In genomic region chr5:148660346-148660660, GRCh38 we compare ENCODE assay signal across 1 cellular context.
TF ChIP-seq lines count a peak whose summit lies in the region.

No MANE protein-coding gene starts in this region.

TF ChIP-seq in K562, 482 proteins besides CTCF, POLR2A, EP300 and RAD21:
- TF ChIP-seq CGGBP1 (CRISPR knock-in tag; IDR thresholded peaks at IDR 0.05) (no peak), TCFL5 (CRISPR knock-in tag; conservative IDR thresholded peaks at IDR 0.05) (no peak), NUFIP1 (IDR thresholded peaks at IDR 0.05; ENCODE audit: partially characterized antibody) (no peak), CC2D1A (IDR thresholded peaks at IDR 0.05) (no peak), CEBPB (tag; IDR thresholded peaks at IDR 0.05) (no peak), MYBL2 (IDR thresholded peaks at IDR 0.05; ENCODE audit: low read depth) (no peak), MYBL2 (CRISPR knock-in tag; IDR thresholded peaks at IDR 0.05; ENCODE audit: borderline replicate concordance) (no peak), PREB (CRISPR knock-in tag; IDR thresholded peaks at IDR 0.05) (no peak), ZNF644 (tag; IDR thresholded peaks at IDR 0.05; ENCODE audit: low read depth) (no peak)
